ENCODE assay signal across 8 cellular contexts in genomic region chr12:98644433-98644711, GRCh38. TPM values are rescaled to one million over a fixed set of nuclear protein-coding genes. Genes with fewer than 3 reads are reported as not detected.
DNase-seq lines count a peak whose midpoint lies in the region; ATAC-seq, FAIRE-seq and TF ChIP-seq lines count a peak whose summit lies in the region.

No MANE protein-coding gene starts in this region.

- peaks cover 29% of the 10 kb centered on the region for H3K36me3 Mint-ChIP-seq in activated CD8-positive, alpha-beta T cell treated with anti-CD3 and anti-CD28 coated beads, Interleukin-2, amount 10 ng/mL, durations not matched to agents 7 days and 5 days (ENCODE audit: low read depth)

- H3K9me3 ChIP-seq in DOHH2 (ENCODE audit: control insufficient read depth, insufficient read depth, low read length) = no peaks in the 10 kb centered on the region
- H3K9me3 ChIP-seq in right cardiac atrium (ENCODE audit: control insufficient read depth, low read length) = no peaks in the 10 kb centered on the region
- no peaks in the 10 kb centered on the region for H3K9me3 ChIP-seq in small intestine (ENCODE audit: control insufficient read depth, low read depth)

- FAIRE-seq in small intestine (lab: Jason Lieb, UNC) = no peak

- no peaks in the 10 kb centered on the region for H3K27me3 Mint-ChIP-seq in activated CD8-positive, alpha-beta T cell treated with anti-CD3 and anti-CD28 coated beads, Interleukin-2, amount 10 ng/mL, durations not matched to agents 7 days and 5 days (ENCODE audit: low read depth)

- under 1% methylated on average over 20 of the region's 20 CpGs for WGBS in right cardiac atrium
- 0 to 1% (median 0%) methylated on average over 16 to 20 of the region's 20 CpGs for WGBS in small intestine, 3 donors

- ATAC-seq in GM19452 (IDR thresholded peaks at IDR 0.05; ENCODE audit: unreplicated experiment) = peak; percentile 16
- ATAC-seq in HG03457 (IDR thresholded peaks at IDR 0.05; ENCODE audit: unreplicated experiment) = peak; percentile 14
- ATAC-seq in activated CD8-positive, alpha-beta T cell treated with anti-CD3 and anti-CD28 coated beads, Interleukin-2, amount 10 ng/mL, durations not matched to agents 7 days and 5 days = peak; percentile 35
- ATAC-seq in right cardiac atrium = peak; percentile 27 to 64

- CTCF ChIA-PET in activated CD8-positive, alpha-beta T cell treated with anti-CD3 and anti-CD28 coated beads, Interleukin-2, amount 10 ng/mL, durations not matched to agents 7 days and 5 days (lab: Charles Lee) = interaction anchor here (0.8 to 1.6 kb wide), 7 partner anchors 18 to 153 kb away, joined by 3 to 11 read pairs (median 3); partner anchors contain the start of gene SLC25A3

- TF ChIP-seq CTCF in DOHH2 (IDR thresholded peaks at IDR 0.05; ENCODE audit: low read depth, low read length, poor library complexity, severe bottlenecking) = peak; percentile 37

- peaks cover 26% of the 10 kb centered on the region for H3K4me1 ChIP-seq in DOHH2 (ENCODE audit: control insufficient read depth, low read length)
- no peaks in the 10 kb centered on the region for H3K4me1 ChIP-seq in right cardiac atrium (ENCODE audit: control insufficient read depth, insufficient read depth, low read length)
- H3K4me1 ChIP-seq in small intestine (ENCODE audit: control insufficient read depth in 2 of 2, insufficient read depth in 1 of 2, low read depth in 1 of 2, low read length in 1 of 2) = peaks cover 0 to 2% of the 10 kb centered on the region in 2 donors

- H3K4me1 Mint-ChIP-seq in activated CD8-positive, alpha-beta T cell treated with anti-CD3 and anti-CD28 coated beads, Interleukin-2, amount 10 ng/mL, durations not matched to agents 7 days and 5 days (ENCODE audit: low read depth) = peaks cover 41% of the 10 kb centered on the region

- H3K4me3 Mint-ChIP-seq in activated CD8-positive, alpha-beta T cell treated with anti-CD3 and anti-CD28 coated beads, Interleukin-2, amount 10 ng/mL, durations not matched to agents 7 days and 5 days = peak overlapping the region; percentile 96

- H3K27me3 ChIP-seq in DOHH2 (ENCODE audit: control insufficient read depth, low read length) = no peaks in the 10 kb centered on the region
- H3K27me3 ChIP-seq in right cardiac atrium (ENCODE audit: control insufficient read depth, insufficient read depth) = no peaks in the 10 kb centered on the region
- H3K27me3 ChIP-seq in small intestine (ENCODE audit: control insufficient read depth in 2 of 2, insufficient read depth in 2 of 2, low read length in 2 of 2) = no peaks in the 10 kb centered on the region

- H3K9me2 ChIP-seq in DOHH2 (replicated peaks; ENCODE audit: control insufficient read depth, low read length) = no peaks in the 10 kb centered on the region

- peak overlapping the region; percentile 61 for H3K4me2 ChIP-seq in DOHH2 (ENCODE audit: low read length)

- intact Hi-C loops in right cardiac atrium (cut with DNase I) = loop anchor here in 2 of 4 donors (10.0 kb wide), 1 partner anchor 50 kb away; the partner anchor contains the start of gene SLC25A3 (in 2 of the 2)

- H3K4me3 ChIP-seq in DOHH2 (ENCODE audit: low read length) = peak overlapping the region; percentile 88
- H3K4me3 ChIP-seq in right cardiac atrium (ENCODE audit: low read length) = peak overlapping the region; percentile 93
- H3K4me3 ChIP-seq in small intestine (ENCODE audit: low read depth in 1 of 2, low read length in 2 of 2) = peak overlapping the region; percentile 74 to 100

- H3K79me2 ChIP-seq in DOHH2 (ENCODE audit: control insufficient read depth, low read length) = peaks cover 83% of the 10 kb centered on the region

- POLR2A ChIA-PET in activated CD8-positive, alpha-beta T cell treated with anti-CD3 and anti-CD28 coated beads, Interleukin-2, amount 10 ng/mL, durations not matched to agents 7 days and 5 days (lab: Charles Lee) = interaction anchor here (0.6 to 2.0 kb wide), 8 partner anchors 12 to 146 kb away, joined by 3 to 37 read pairs (median 4); partner anchors contain the start of genes SLC25A3 and TMPO

- H3K27ac Mint-ChIP-seq in activated CD8-positive, alpha-beta T cell treated with anti-CD3 and anti-CD28 coated beads, Interleukin-2, amount 10 ng/mL, durations not matched to agents 7 days and 5 days = peak overlapping the region; percentile 98

- DNase-seq in activated CD8-positive, alpha-beta T cell treated with anti-CD3 and anti-CD28 coated beads, Interleukin-2, amount 10 ng/mL, durations not matched to agents 7 days and 5 days = no peak
- DNase-seq in right cardiac atrium (peak in 2 of 3 donors; percentile 53 to 78), small intestine (no peak), OCI-M2 (lab: John Stamatoyannopoulos, UW; ENCODE audit: unreplicated experiment) (no peak)
- no peak for DNase-seq in stimulated activated CD4-positive, alpha-beta T cell treated with anti-CD3 and anti-CD28 coated beads, Interleukin-4, amount 100 ng/mL, for 24 hours

- H3F3A ChIP-seq in DOHH2 (ENCODE audit: control insufficient read depth, insufficient read depth) = 0 out of 2 replicates have a peak, but pooled peaks cover 4% of the 10 kb centered on the region

- peak overlapping the region; percentile 74 for H3K27ac ChIP-seq in DOHH2 (ENCODE audit: low read depth, low read length)
- peak overlapping the region; percentile 31 for H3K27ac ChIP-seq in right cardiac atrium (ENCODE audit: low read length)
- H3K27ac ChIP-seq in small intestine (ENCODE audit: low read depth in 1 of 2, low read length in 1 of 2) = peak overlapping the region; percentile 56 to 96

- H4K20me1 ChIP-seq in DOHH2 (ENCODE audit: control insufficient read depth, insufficient read depth, low read depth, low read length) = 0 out of 2 replicates have a peak, but pooled peaks cover 3% of the 10 kb centered on the region

- H3K9me3 Mint-ChIP-seq in activated CD8-positive, alpha-beta T cell treated with anti-CD3 and anti-CD28 coated beads, Interleukin-2, amount 10 ng/mL, durations not matched to agents 7 days and 5 days (ENCODE audit: insufficient read depth) = no peaks in the 10 kb centered on the region

- H3K36me3 ChIP-seq in DOHH2 (ENCODE audit: control insufficient read depth, low read length) (peaks cover 35% of the 10 kb centered on the region), small intestine (ENCODE audit: control insufficient read depth in 2 of 2, insufficient read depth in 2 of 2, low read length in 2 of 2) (peaks cover 0 to 1% of the 10 kb centered on the region in 2 donors)

RNA-seq across cellular contexts. Expression of gene IKBIP, which starts 0.2 kb away (rescaled TPM):
- 10 to 100 TPM; 35.4 to 35.8 TPM for total RNA-seq in activated CD8-positive, alpha-beta T cell treated with anti-CD3 and anti-CD28 coated beads, Interleukin-2, amount 10 ng/mL, durations not matched to agents 7 days and 5 days
- 10 to 100 TPM in 1 of 4 donors, 1 to 10 TPM in 3; 4.9 to 10.3 (median 6.3) TPM for total RNA-seq in right cardiac atrium
- polyA plus RNA-seq in right cardiac atrium = 8.1 TPM
- polyA plus RNA-seq in small intestine = 1 to 10 TPM in 2 of 3 donors, under 1 TPM in 1; 0.67 to 6.4 (median 2.7) TPM

RNA-seq across cellular contexts. Expression of gene APAF1, which starts 0.7 kb away (rescaled TPM):
- 10 to 100 TPM; 33.4 to 35.9 TPM for total RNA-seq in activated CD8-positive, alpha-beta T cell treated with anti-CD3 and anti-CD28 coated beads, Interleukin-2, amount 10 ng/mL, durations not matched to agents 7 days and 5 days
- total RNA-seq in right cardiac atrium = 1 to 10 TPM; 4.0 to 7.1 (median 4.5) TPM
- 2.9 TPM for polyA plus RNA-seq in right cardiac atrium
- polyA plus RNA-seq in small intestine = 1 to 10 TPM; 8.1 to 9.1 (median 8.3) TPM

RNA-seq across cellular contexts. Expression of gene SLC25A3, which starts 50.9 kb away (rescaled TPM):
- total RNA-seq in activated CD8-positive, alpha-beta T cell treated with anti-CD3 and anti-CD28 coated beads, Interleukin-2, amount 10 ng/mL, durations not matched to agents 7 days and 5 days = 100 to 1,000 TPM; 407 to 440 TPM
- total RNA-seq in right cardiac atrium = 1,000 to 10,000 TPM in 3 of 4 donors, 100 to 1,000 TPM in 1; 961 to 1,212 (median 1,085) TPM
- polyA plus RNA-seq in right cardiac atrium (1,403 TPM), small intestine (100 to 1,000 TPM; 538 to 968 (median 837) TPM)

Comparison
In these comparisons a context has a peak if more than half of its experiments do, and no peak if none do; other contexts are left out.
1. DNase-seq: peak in right cardiac atrium (2 of 3); none in activated CD8-positive, alpha-beta T cell treated with anti-CD3 and anti-CD28 coated beads, Interleukin-2, amount 10 ng/mL, durations not matched to agents 7 days and 5 days (single experiment), small intestine (single experiment), stimulated activated CD4-positive, alpha-beta T cell treated with anti-CD3 and anti-CD28 coated beads, Interleukin-4, amount 100 ng/mL, for 24 hours (single experiment) and OCI-M2 (single experiment).
2. RNA of gene APAF1, which starts 0.7 kb away (total RNA-seq): 33.4 to 35.9 TPM in activated CD8-positive, alpha-beta T cell treated with anti-CD3 and anti-CD28 coated beads, Interleukin-2, amount 10 ng/mL, durations not matched to agents 7 days and 5 days; 4.0 to 7.1 TPM in right cardiac atrium; every median in the first group is over 4 times any median in the second.
3. Peak in every context shown above with its lines, with median percentiles within 50 percentile points of each other: H3K27ac ChIP-seq, H3K4me3 ChIP-seq and ATAC-seq.